In genomic region chr4:151226004-151226932, GRCh38 we compare ENCODE assay signal across 10 cellular contexts. TPM values are rescaled to one million over a fixed set of nuclear protein-coding genes. Genes with fewer than 3 reads are reported as not detected.
DNase-seq lines count a peak whose midpoint lies in the region; FAIRE-seq and TF ChIP-seq lines count a peak whose summit lies in the region.
"Had no signal": no experiment of that assay in that cellular context is flagged by ENCODE, and none has a peak within 500 bp of the region (broad histone marks: within the 10 kb centered on the region; RNA-seq: fewer than 3 reads in every experiment).

No MANE protein-coding gene starts in this region.

- H4K20me1 ChIP-seq in GM23248 (ENCODE audit: insufficient read depth) (no peaks in the 10 kb centered on the region), mammary epithelial cell (ENCODE audit: insufficient read depth, low read length) (no peaks in the 10 kb centered on the region), keratinocyte (ENCODE audit: control insufficient read depth, extremely low read depth, insufficient read depth, low read length) (no peaks in the 10 kb centered on the region)

- H3K27ac ChIP-seq in GM23248 (peak overlapping the region; percentile 90), mammary epithelial cell (ENCODE audit: insufficient read depth, low read depth, low read length) (peak overlapping the region; percentile 95), keratinocyte (ENCODE audit: control insufficient read depth, insufficient read depth, low read length) (peak overlapping the region; percentile 58), skin epidermis (peak overlapping the region in 18 of 21 experiments; percentile 2 to 85 (median 58))

- H3K9me1 ChIP-seq in keratinocyte (ENCODE audit: control insufficient read depth, extremely low read depth, insufficient read depth, low read length) = no peaks in the 10 kb centered on the region

- DNase-seq in GM23248 (peak; percentile 90), mammary epithelial cell (peak; percentile 73), keratinocyte (ENCODE audit: low read depth, low spot score) (no peak), NCI-H2107 treated with DMSO at 0.1 percent for 48 hours (lab: John Stamatoyannopoulos, UW; ENCODE audit: unreplicated experiment) (no peak), GF-D8 (lab: John Stamatoyannopoulos, UW) (no peak), ecto neural progenitor cell (ENCODE audit: low spot score) (no peak), NCI-H2227 (lab: John Stamatoyannopoulos, UW; ENCODE audit: unreplicated experiment) (no peak)
- DNase-seq: H9, NCI-H1092 treated with DMSO at 0.1 percent for 48 hours had no signal

- H3K4me1 ChIP-seq in GM23248 (ENCODE audit: insufficient read depth) (peaks cover 33% of the 10 kb centered on the region), mammary epithelial cell (ENCODE audit: insufficient read depth, low read length) (peaks cover 24% of the 10 kb centered on the region), keratinocyte (ENCODE audit: control insufficient read depth, extremely low read depth, insufficient read depth, low read length) (peaks cover 33% of the 10 kb centered on the region)

- H3K4me3 ChIP-seq in GM23248 (peak overlapping the region; percentile 86), mammary epithelial cell (replicated peaks in 1 of 3; ENCODE audit: insufficient read depth in 1 of 3, low read depth in 2 of 3, low read length in 3 of 3) (peak overlapping the region; percentile 10 to 47 (median 43)), keratinocyte (ENCODE audit: control insufficient read depth in 2 of 3, extremely low read depth in 1 of 3, insufficient read depth in 2 of 3, low read depth in 1 of 3, low read length in 3 of 3) (peak overlapping the region in 2 of 3 experiments; percentile 16 to 36), skin epidermis (peak overlapping the region in 6 of 7 experiments; percentile 1 to 31 (median 22))

- intact Hi-C loops in mammary epithelial cell (cut with micrococcal nuclease) = no loop called here

- no peaks in the 10 kb centered on the region for H3K9me2 ChIP-seq in GM23248 (ENCODE audit: insufficient read depth)

- CTCF ChIA-PET in mammary epithelial cell (lab: Charles Lee; ENCODE audit: low non-redundant PET) = no interaction called here

- in situ Hi-C loops in GM23248 (cut with MboI) = no loop called here
- in situ Hi-C loops in mammary epithelial cell (cut with MboI; ENCODE audit: low sequenced_read_pairs in 2 of 2) = no loop called here

- H3K36me3 ChIP-seq in GM23248 (ENCODE audit: low read depth) (no peaks in the 10 kb centered on the region), mammary epithelial cell (ENCODE audit: insufficient read depth, low read length) (no peaks in the 10 kb centered on the region), keratinocyte (ENCODE audit: control insufficient read depth in 2 of 2, extremely low read depth in 1 of 2, insufficient read depth in 2 of 2, low read length in 2 of 2) (no peaks in the 10 kb centered on the region)

- dilution Hi-C loops in mammary epithelial cell (cut with HindIII; ENCODE audit: low sequenced_read_pairs) (loop anchor here (5.0 kb wide), 2 partner anchors 74 to 96 kb away; no protein-coding TSS in a partner anchor), keratinocyte (cut with MboI; ENCODE audit: extremely low pct_ligation_motif_present, low sequenced_read_pairs) (no loop called here)

- peak overlapping the region; percentile 97 for H3K4me2 ChIP-seq in GM23248 (ENCODE audit: unreplicated experiment)
- H3K4me2 ChIP-seq in mammary epithelial cell (ENCODE audit: insufficient read depth, low read depth, low read length) = peak overlapping the region; percentile 88
- peak overlapping the region; percentile 79 for H3K4me2 ChIP-seq in keratinocyte (ENCODE audit: control insufficient read depth, extremely low read depth, insufficient read depth, low read depth, low read length)

- H3K9ac ChIP-seq in GM23248 (peak overlapping the region; percentile 84), mammary epithelial cell (ENCODE audit: insufficient read depth, low read length) (peak overlapping the region; percentile 46), keratinocyte (ENCODE audit: control insufficient read depth, extremely low read depth, insufficient read depth, low read length) (peak overlapping the region; percentile 41)

- H3K27me3 ChIP-seq in GM23248 (replicated peaks; ENCODE audit: insufficient read depth) = no peaks in the 10 kb centered on the region
- H3K27me3 ChIP-seq in mammary epithelial cell (ENCODE audit: insufficient read depth, low read length) = no peaks in the 10 kb centered on the region
- H3K27me3 ChIP-seq in keratinocyte (ENCODE audit: control insufficient read depth, extremely low read depth, insufficient read depth, low read length) = no peaks in the 10 kb centered on the region

- peak; percentile 87 for FAIRE-seq in keratinocyte (lab: Jason Lieb, UNC)

- WGBS in GM23248 (ENCODE audit: low coverage in 1 of 2, low lambda C conversion rate in 2 of 2, missing lambda C conversion rate in 2 of 2), 2 experiments = 4 to 5% methylated on average over 10 of the region's 10 CpGs
- 37% methylated on average over 10 of the region's 10 CpGs for WGBS in mammary epithelial cell (ENCODE audit: low coverage, missing lambda C conversion rate)

- TSS peak; percentile 18 for BruUV-seq in mammary epithelial cell (replicated peaks; lab: Mats Ljungman, UMichigan)

- H2AFZ ChIP-seq in GM23248 (peak overlapping the region; percentile 77), mammary epithelial cell (ENCODE audit: low read depth, low read length) (peak overlapping the region; percentile 51), keratinocyte (ENCODE audit: control insufficient read depth, low read length) (peak overlapping the region; percentile 6)

- TF ChIP-seq CTCF in mammary epithelial cell (conservative IDR thresholded peaks at IDR 0.05 in 1 of 2, IDR thresholded peaks at IDR 0.05 in 1 of 2; ENCODE audit: extremely low read depth in 1 of 2, insufficient read depth in 1 of 2, low read depth in 1 of 2, low read length in 2 of 2) (no peak), keratinocyte (optimal IDR thresholded peaks at IDR 0.05 in 1 of 3, IDR thresholded peaks at IDR 0.05 in 1 of 3, conservative IDR thresholded peaks at IDR 0.05 in 1 of 3; ENCODE audit: extremely low read depth in 1 of 3, insufficient read depth in 2 of 3, low read length in 3 of 3) (no peak)

- H3K9me3 ChIP-seq in GM23248 (ENCODE audit: low read depth) (no peaks in the 10 kb centered on the region), mammary epithelial cell (replicated peaks; ENCODE audit: insufficient read depth, low read length) (no peaks in the 10 kb centered on the region), keratinocyte (ENCODE audit: control insufficient read depth, low read depth, low read length) (no peaks in the 10 kb centered on the region)

- H3K79me2 ChIP-seq in GM23248 (ENCODE audit: insufficient read depth) (peaks cover 44% of the 10 kb centered on the region), mammary epithelial cell (ENCODE audit: insufficient read depth, low read length) (peaks cover 14% of the 10 kb centered on the region), keratinocyte (ENCODE audit: control insufficient read depth, insufficient read depth, low read length) (peaks cover 2% of the 10 kb centered on the region)

- peaks cover 30% of the 10 kb centered on the region for H3F3A ChIP-seq in GM23248 (ENCODE audit: insufficient read depth)

RNA-seq across cellular contexts. Expression of gene PRSS48, which starts 50.7 kb away (rescaled TPM):
- not detected in 2 replicates for total RNA-seq in GM23248 (2014; rRNA removed; shearing (Covaris generic))
- polyA plus RNA-seq in GM23248 (2016; fragmentation: Nextera tagmentation; extraction: Ambion mirVana) = not detected in 2 replicates
- under 1 TPM in 1 of 2 donors, not detected in 1; 0.17 TPM for total RNA-seq in mammary epithelial cell
- not detected for polyA plus RNA-seq in mammary epithelial cell
- not detected for polyA minus RNA-seq in mammary epithelial cell
- polyA plus RNA-seq in keratinocyte = not detected in 3 replicates
- polyA plus RNA-seq in keratinocyte (2011; ENCODE audit: low read depth) = not detected
- not detected in 2 replicates for polyA plus RNA-seq in keratinocyte (2011; cell fraction: cytosol; rRNA removed)
- polyA plus RNA-seq in keratinocyte (2011; cell fraction: nucleus; rRNA removed) = not detected in 2 replicates
- polyA plus RNA-seq in keratinocyte (2012; ENCODE audit: low replicate concordance) = not detected in 2 replicates
- not detected in 3 replicates for polyA minus RNA-seq in keratinocyte
- not detected for polyA minus RNA-seq in keratinocyte (2011; cell fraction: cytosol; rRNA and poly(A)+ RNA removed)
- polyA minus RNA-seq in keratinocyte (2011; cell fraction: nucleus; rRNA and poly(A)+ RNA removed) = 0.53 TPM in 1 of 2 replicates, not detected in the other
- total RNA-seq: H9 had no signal

Comparison
In these comparisons a context has a peak if more than half of its experiments do, and no peak if none do; other contexts are left out.
1. DNase-seq: peak in GM23248 (single experiment) and mammary epithelial cell (single experiment); none in keratinocyte (single experiment), NCI-H2107 treated with DMSO at 0.1 percent for 48 hours (single experiment), GF-D8 (single experiment), ecto neural progenitor cell (single experiment) and NCI-H2227 (single experiment).
2. H2AFZ ChIP-seq: peak in every context shown above with its lines; median percentile 77 in GM23248; 51 in mammary epithelial cell; 6 in keratinocyte.
3. H3K4me3 ChIP-seq: peak in every context shown above with its lines; median percentile 86 in GM23248; 43 in mammary epithelial cell; 26 in keratinocyte; 22 in skin epidermis.
4. Peak in every context shown above with its lines, with median percentiles within 50 percentile points of each other: H3K27ac ChIP-seq, H3K4me2 ChIP-seq and H3K9ac ChIP-seq.